2 cellular contexts compared by ENCODE assay signal in the genomic region with DNA sequence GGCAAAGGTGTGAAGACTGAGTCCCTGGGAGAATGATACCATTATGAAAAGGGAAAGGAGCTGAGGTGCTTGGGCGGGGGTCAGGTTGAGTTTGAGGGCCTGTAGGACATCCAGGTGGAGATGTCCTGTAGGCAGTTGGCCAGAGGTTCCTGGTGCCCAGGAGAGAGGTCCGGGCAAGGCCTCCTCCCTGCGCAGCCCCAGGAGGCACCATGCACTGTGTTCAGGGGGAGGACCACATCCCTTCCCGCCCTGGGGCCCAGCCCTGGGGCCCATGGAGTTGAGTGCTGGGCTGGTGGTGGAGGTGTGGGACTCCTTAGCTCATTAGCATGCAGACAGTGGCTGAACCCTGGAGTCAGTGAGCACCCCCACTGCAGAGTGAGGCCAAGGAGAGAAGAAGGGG.
TF ChIP-seq lines count a peak whose summit lies in the region.

No MANE protein-coding gene starts in this region.

TF ChIP-seq in GM23338, 12 proteins besides CTCF, POLR2A, EP300 and RAD21 (continued from another document):
- TF ChIP-seq, protein P1, sequence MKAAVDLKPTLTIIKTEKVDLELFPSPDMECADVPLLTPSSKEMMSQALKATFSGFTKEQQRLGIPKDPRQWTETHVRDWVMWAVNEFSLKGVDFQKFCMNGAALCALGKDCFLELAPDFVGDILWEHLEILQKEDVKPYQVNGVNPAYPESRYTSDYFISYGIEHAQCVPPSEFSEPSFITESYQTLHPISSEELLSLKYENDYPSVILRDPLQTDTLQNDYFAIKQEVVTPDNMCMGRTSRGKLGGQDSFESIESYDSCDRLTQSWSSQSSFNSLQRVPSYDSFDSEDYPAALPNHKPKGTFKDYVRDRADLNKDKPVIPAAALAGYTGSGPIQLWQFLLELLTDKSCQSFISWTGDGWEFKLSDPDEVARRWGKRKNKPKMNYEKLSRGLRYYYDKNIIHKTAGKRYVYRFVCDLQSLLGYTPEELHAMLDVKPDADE (IDR thresholded peaks at IDR 0.05) = no peak
- TF ChIP-seq POLR2AphosphoS5 (IDR thresholded peaks at IDR 0.05; ENCODE audit: low read depth) (no peak), NANOG (IDR thresholded peaks at IDR 0.05; ENCODE audit: borderline replicate concordance) (no peak), ZNF462 (CRISPR knock-in tag; IDR thresholded peaks at IDR 0.05) (no peak), EZH2 (IDR thresholded peaks at IDR 0.05; ENCODE audit: low read depth, unreplicated experiment) (no peak), REST (IDR thresholded peaks at IDR 0.05; ENCODE audit: unreplicated experiment) (no peak), ZNF114 (CRISPR knock-in tag; IDR thresholded peaks at IDR 0.05) (no peak), STAT1 (IDR thresholded peaks at IDR 0.05; ENCODE audit: unreplicated experiment) (no peak)

TF ChIP-seq in WTC11, 78 proteins besides CTCF, POLR2A, EP300 and RAD21 (continued from another document):
- TF ChIP-seq PRDM15 (CRISPR knock-in tag; IDR thresholded peaks at IDR 0.05) = no peak
- TF ChIP-seq SMAD3 (CRISPR knock-in tag; IDR thresholded peaks at IDR 0.05; ENCODE audit: borderline replicate concordance) = no peak
